In the genomic region with DNA sequence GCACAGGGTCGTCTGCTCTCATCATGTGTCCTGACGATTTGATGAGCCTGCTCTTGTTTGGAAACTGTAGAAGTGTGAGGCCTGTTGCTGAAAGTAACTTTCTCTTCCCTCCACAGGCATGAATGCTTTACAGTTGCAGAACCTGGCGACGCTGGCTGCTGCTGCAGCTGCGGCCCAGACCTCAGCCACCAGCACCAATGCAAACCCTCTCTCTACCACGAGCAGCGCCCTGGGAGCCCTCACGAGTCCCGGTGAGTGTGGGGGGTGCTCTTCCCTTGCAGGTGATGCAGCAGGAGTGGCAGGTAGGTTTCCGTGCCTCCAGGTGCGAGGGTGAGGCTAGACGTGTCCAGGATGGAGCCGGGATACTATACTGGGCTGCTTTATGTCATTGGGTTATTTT, we compare ENCODE assay signal across 17 cellular contexts.
"Had no signal": no experiment of that assay in that cellular context is flagged by ENCODE, and none has a peak within 500 bp of the region (broad histone marks: within the 10 kb centered on the region; RNA-seq: fewer than 3 reads in every experiment).

No MANE protein-coding gene starts in this region.

- H3K27ac Mint-ChIP-seq: activated CD4-positive, alpha-beta T cell treated with anti-CD3 and anti-CD28 coated beads, Interleukin-2, amount 10 ng/mL, durations not matched to agents 7 days and 5 days; activated CD8-positive, alpha-beta memory T cell treated with anti-CD3 and anti-CD28 coated beads, Interleukin-2, amount 10 ng/mL, durations not matched to agents 7 days and 5 days; type B pancreatic cell had no signal

- H3K36me3 Mint-ChIP-seq: type B pancreatic cell had no signal

- DNase-seq: activated CD4-positive, alpha-beta T cell treated with anti-CD3 and anti-CD28 coated beads, Interleukin-2, amount 10 ng/mL, durations not matched to agents 7 days and 5 days; activated CD4-positive, CD25-positive, alpha-beta regulatory T cell; activated CD8-positive, alpha-beta memory T cell treated with anti-CD3 and anti-CD28 coated beads, Interleukin-2, amount 10 ng/mL, durations not matched to agents 7 days and 5 days; effector memory CD4-positive, alpha-beta T cell; kidney; left ventricle myocardium superior; mesendoderm; pancreas; retina; Right ventricle myocardium superior; SK-N-SH; stimulated activated CD4-positive, alpha-beta T cell treated with anti-CD3 and anti-CD28 coated beads, Interleukin-15, amount 100 ng/mL, for 24 hours; stimulated activated CD4-positive, alpha-beta T cell treated with anti-CD3 and anti-CD28 coated beads, Interleukin-4, amount 100 ng/mL, for 24 hours; T-helper 1 cell had no signal

- H3K27me3 Mint-ChIP-seq: activated CD4-positive, alpha-beta T cell treated with anti-CD3 and anti-CD28 coated beads, Interleukin-2, amount 10 ng/mL, durations not matched to agents 7 days and 5 days; activated CD8-positive, alpha-beta memory T cell treated with anti-CD3 and anti-CD28 coated beads, Interleukin-2, amount 10 ng/mL, durations not matched to agents 7 days and 5 days; activated naive CD4-positive, alpha-beta T cell treated with anti-CD3 and anti-CD28 coated beads, Interleukin-2, amount 50 U/mL, for 24 hours; type B pancreatic cell had no signal

- H3K4me3 Mint-ChIP-seq: activated CD4-positive, alpha-beta T cell treated with anti-CD3 and anti-CD28 coated beads, Interleukin-2, amount 10 ng/mL, durations not matched to agents 7 days and 5 days; activated CD8-positive, alpha-beta memory T cell treated with anti-CD3 and anti-CD28 coated beads, Interleukin-2, amount 10 ng/mL, durations not matched to agents 7 days and 5 days; activated naive CD4-positive, alpha-beta T cell treated with anti-CD3 and anti-CD28 coated beads, Interleukin-2, amount 50 U/mL, for 24 hours; type B pancreatic cell had no signal

- H3K9me3 Mint-ChIP-seq: activated CD4-positive, alpha-beta T cell treated with anti-CD3 and anti-CD28 coated beads, Interleukin-2, amount 10 ng/mL, durations not matched to agents 7 days and 5 days; activated naive CD4-positive, alpha-beta T cell treated with anti-CD3 and anti-CD28 coated beads, Interleukin-2, amount 50 U/mL, for 24 hours; type B pancreatic cell had no signal

- ATAC-seq: activated CD8-positive, alpha-beta memory T cell treated with anti-CD3 and anti-CD28 coated beads, Interleukin-2, amount 10 ng/mL, durations not matched to agents 7 days and 5 days; gastroesophageal sphincter; pancreas had no signal
